In genomic region chr11:107576497-107577086, GRCh38 we compare ENCODE assay signal across 8 cellular contexts. TPM values are rescaled to one million over a fixed set of nuclear protein-coding genes. Genes with fewer than 3 reads are reported as not detected.
DNase-seq lines count a peak whose midpoint lies in the region; ATAC-seq and TF ChIP-seq lines count a peak whose summit lies in the region.

No MANE protein-coding gene starts in this region.

- intact Hi-C loops in Calu3 (cut with micrococcal nuclease; ENCODE audit: unreplicated experiment) = loop anchor here (1.0 to 5.0 kb wide), 3 partner anchors 26 to 321 kb away; no protein-coding TSS in a partner anchor
- intact Hi-C loops in heart right ventricle (cut with DNase I) = loop anchor here (1.0 to 10.0 kb wide), 6 partner anchors 111 to 321 kb away; no protein-coding TSS in a partner anchor

- H3K27ac Mint-ChIP-seq in Calu3 (ENCODE audit: unreplicated experiment) = no peak overlapping the region

- BruUV-seq in Calu3 (replicated peaks; lab: Mats Ljungman, UMichigan) = no TSS peak

- H3K4me3 Mint-ChIP-seq in Calu3 (ENCODE audit: low read depth, unreplicated experiment) = no peak overlapping the region

- peak; percentile 20 for TF ChIP-seq CTCF in Calu3 (IDR thresholded peaks at IDR 0.05; ENCODE audit: unreplicated experiment)
- TF ChIP-seq CTCF in heart right ventricle (IDR thresholded peaks at IDR 0.05) = peak; percentile 54 to 78 (median 73)

- no peak overlapping the region for H3K4me3 ChIP-seq in heart right ventricle

- H3K27me3 ChIP-seq in heart right ventricle = peaks cover 0 to 4% (median 0%) of the 10 kb centered on the region in 7 donors

- DNase-seq in Calu3 (peak; percentile 47), NCI-H82 treated with DMSO at 0.1 percent for 48 hours (lab: John Stamatoyannopoulos, UW; ENCODE audit: unreplicated experiment) (peak; percentile 3), heart right ventricle (peak; percentile 23 to 37)
- DNase-seq in activated naive CD4-positive, alpha-beta T cell treated with Interleukin-2 at 50 U/mL for 16 hours = peak; percentile 58
- DNase-seq in stimulated activated CD4-positive, alpha-beta T cell treated with anti-CD3 and anti-CD28 coated beads, Interleukin-15, amount 100 ng/mL, for 24 hours = peak; percentile 69
- DNase-seq in NK-92 treated with Interleukin-12 subunit alpha and Interleukin-12 subunit beta, amount 100 ng/mL, for 24 hours (lab: John Stamatoyannopoulos, UW) = no peak

- 0% methylated on average over 1 of the region's 1 CpG for WGBS in heart right ventricle, 2 donors

- H3K36me3 Mint-ChIP-seq in Calu3 (ENCODE audit: insufficient read depth, unreplicated experiment) = no peaks in the 10 kb centered on the region

- H3K27me3 Mint-ChIP-seq in Calu3 (ENCODE audit: unreplicated experiment) = peaks cover 9% of the 10 kb centered on the region

- H3K9me3 ChIP-seq in heart right ventricle = peaks cover 0 to 3% (median 0%) of the 10 kb centered on the region in 11 donors

- no peaks in the 10 kb centered on the region for H3K36me3 ChIP-seq in heart right ventricle

- no peaks in the 10 kb centered on the region for H3K4me1 Mint-ChIP-seq in Calu3 (ENCODE audit: low read depth, unreplicated experiment)

- CTCF ChIA-PET in Calu3 (lab: Charles Lee) = no interaction called here

- ATAC-seq in GM21825 (IDR thresholded peaks at IDR 0.05; ENCODE audit: unreplicated experiment) (peak; percentile 54), heart right ventricle (no peak), GM19467 (IDR thresholded peaks at IDR 0.05; ENCODE audit: unreplicated experiment) (no peak)

- no peak overlapping the region for H3K27ac ChIP-seq in heart right ventricle

- H3K4me1 ChIP-seq in heart right ventricle = no peaks in the 10 kb centered on the region

- H3K9me3 Mint-ChIP-seq in Calu3 (ENCODE audit: low read depth, unreplicated experiment) = no peaks in the 10 kb centered on the region

RNA-seq across cellular contexts. Expression of gene ALKBH8, which starts 11.1 kb away (rescaled TPM):
- total RNA-seq in Calu3 (2022) (6.2 and 6.8 TPM in 2 replicates), heart right ventricle (1 to 10 TPM; 5.4 to 7.8 (median 6.8) TPM)
- polyA plus RNA-seq in heart right ventricle = 1 to 10 TPM; 2.2 to 4.5 TPM

RNA-seq across cellular contexts. Expression of gene ELMOD1, which starts 14.4 kb away (rescaled TPM):
- total RNA-seq in Calu3 (2022) = 0.35 TPM in 1 of 2 replicates, not detected in the other
- 1 to 10 TPM in 1 of 10 donors, under 1 TPM in 8, not detected in 1; 0.18 to 1.0 (median 0.39) TPM for total RNA-seq in heart right ventricle
- polyA plus RNA-seq in heart right ventricle = under 1 TPM; 0.10 to 0.29 TPM
